ENCODE assay signal across 21 cellular contexts in genomic region chr3:38811822-38812221, GRCh38. TPM values are rescaled to one million over a fixed set of nuclear protein-coding genes. Genes with fewer than 3 reads are reported as not detected.
DNase-seq lines count a peak whose midpoint lies in the region; ATAC-seq, FAIRE-seq and TF ChIP-seq lines count a peak whose summit lies in the region.
"Had no signal": no experiment of that assay in that cellular context is flagged by ENCODE, and none has a peak within 500 bp of the region (broad histone marks: within the 10 kb centered on the region; RNA-seq: fewer than 3 reads in every experiment).

No MANE protein-coding gene starts in this region.

- TF ChIP-seq EP300 in HepG2 (IDR thresholded peaks at IDR 0.05; ENCODE audit: low read depth in 2 of 2, low read length in 2 of 2): no peak
- no peak for TF ChIP-seq EP300 in HepG2 (CRISPR knock-in tag; IDR thresholded peaks at IDR 0.05; ENCODE audit: borderline replicate concordance)

- ATAC-seq in right lobe of liver: peak in 3 of 4 donors; percentile 42 to 44 (median 44)
- no peak for ATAC-seq in HepG2
- ATAC-seq in body of pancreas: peak; percentile 48
- peak in 2 of 4 donors; percentile 58 to 76 for ATAC-seq in pancreas
- ATAC-seq: HCT116 had no signal

- TF ChIP-seq RAD21 in HepG2 (CRISPR knock-in tag; IDR thresholded peaks at IDR 0.05): no peak

- intact Hi-C loops in right lobe of liver (cut with DNase I) (no loop called here), HepG2 (cut with micrococcal nuclease; ENCODE audit: unreplicated experiment) (no loop called here), body of pancreas (cut with DNase I) (no loop called here), pancreas (cut with DNase I) (no loop called here)

- no peak for TF ChIP-seq CTCF in right lobe of liver (IDR thresholded peaks at IDR 0.05)
- TF ChIP-seq CTCF in HepG2 (CRISPR knock-in tag; IDR thresholded peaks at IDR 0.05): no peak
- no peak for TF ChIP-seq CTCF in body of pancreas (IDR thresholded peaks at IDR 0.05)
- TF ChIP-seq CTCF in pancreas (IDR thresholded peaks at IDR 0.05): no peak

- TF ChIP-seq POLR2A in right lobe of liver (IDR thresholded peaks at IDR 0.05): no peak
- no peak for TF ChIP-seq POLR2A in HepG2 (IDR thresholded peaks at IDR 0.05; ENCODE audit: insufficient read depth in 1 of 2, low read depth in 2 of 2, low read length in 2 of 2)
- no peak for TF ChIP-seq POLR2A in body of pancreas (IDR thresholded peaks at IDR 0.05)

- H3K4me3 ChIP-seq in right lobe of liver: no peak overlapping the region
- H3K4me3 ChIP-seq in HepG2 (replicated peaks in 1 of 3; ENCODE audit: insufficient read depth in 1 of 3, low read depth in 2 of 3, low read length in 3 of 3): no peak overlapping the region
- H3K4me3 ChIP-seq in body of pancreas: no peak overlapping the region
- H3K4me3 ChIP-seq in pancreas: no peak overlapping the region
- H3K4me3 ChIP-seq: GM23248 had no signal

- no peak overlapping the region for H3K27ac ChIP-seq in right lobe of liver
- H3K27ac ChIP-seq in HepG2 (ENCODE audit: extremely low read length, insufficient read depth, low read length): no peak overlapping the region
- no peak overlapping the region for H3K27ac ChIP-seq in body of pancreas
- H3K27ac ChIP-seq in pancreas: no peak overlapping the region
- H3K27ac ChIP-seq: GM23248 had no signal

- no peaks in the 10 kb centered on the region for H3K4me1 ChIP-seq in right lobe of liver
- no peaks in the 10 kb centered on the region for H3K4me1 ChIP-seq in HepG2 (ENCODE audit: insufficient read depth, low read length)
- peaks cover 10% of the 10 kb centered on the region for H3K4me1 ChIP-seq in body of pancreas
- H3K4me1 ChIP-seq in pancreas: no peaks in the 10 kb centered on the region

- H3K9me3 ChIP-seq in right lobe of liver (no peaks in the 10 kb centered on the region), HepG2 (ENCODE audit: low read length) (no peaks in the 10 kb centered on the region), body of pancreas (no peaks in the 10 kb centered on the region), pancreas (no peaks in the 10 kb centered on the region)

- DNase-seq in right lobe of liver: peak in 1 of 3 donors; percentile 54
- DNase-seq in HepG2 (ENCODE audit: low spot score): no peak
- peak; percentile 17 to 41 (median 30) for DNase-seq in body of pancreas
- peak in 4 of 6 donors; percentile 26 to 50 (median 44) for DNase-seq in pancreas
- DNase-seq in foreskin melanocyte: no peak
- DNase-seq in anterior cingulate cortex (lab: John Stamatoyannopoulos, UW): no peak
- DNase-seq: C1 segment of cervical spinal cord; CD4-positive, alpha-beta memory T cell; COR-L47; DMS153; DND-41; GM23248; H7 had no signal

- in situ Hi-C loops in HepG2 (cut with HindIII; ENCODE audit: extremely low pct_ligation_motif_present, low pct_unique_long_range_greater_than_20kb): no loop called here

- FAIRE-seq in HepG2 (lab: Jason Lieb, UNC) (no peak), pancreas (lab: Jason Lieb, UNC) (no peak)
- FAIRE-seq: G401.6, GM12892, GM19239, H1 had no signal

- H3K36me3 ChIP-seq in right lobe of liver (no peaks in the 10 kb centered on the region), HepG2 (replicated peaks in 1 of 2; ENCODE audit: control insufficient read depth in 1 of 2, insufficient read depth in 2 of 2, low read length in 2 of 2) (no peaks in the 10 kb centered on the region), body of pancreas (replicated peaks in 1 of 2; ENCODE audit: insufficient read depth in 1 of 2, low read depth in 2 of 2) (no peaks in the 10 kb centered on the region), pancreas (no peaks in the 10 kb centered on the region)

- no peak overlapping the region for H2AFZ ChIP-seq in HepG2 (ENCODE audit: low read length)
- H2AFZ ChIP-seq: GM23248 had no signal

- WGBS in right lobe of liver (ENCODE audit: insufficient coverage, low coverage, low lambda C conversion rate, missing lambda C conversion rate): 0% methylated on average over 1 of the region's 5 CpGs
- WGBS in HepG2 (ENCODE audit: low lambda C conversion rate): 10% methylated on average over 2 of the region's 5 CpGs
- 33 to 48% methylated on average over 5 of the region's 5 CpGs for WGBS in body of pancreas, 2 donors
- 34 to 40% methylated on average over 5 of the region's 5 CpGs for WGBS in pancreas, 2 donors

- CTCF ChIA-PET in HepG2 (lab: Yijun Ruan, JAX; ENCODE audit: low intra/inter-chr PET ratio, low total read pairs): no interaction called here

- no TSS peak for BruUV-seq in HepG2 (replicated peaks; lab: Mats Ljungman, UMichigan)

- no peaks in the 10 kb centered on the region for H3K79me2 ChIP-seq in HepG2 (ENCODE audit: insufficient read depth, low read length)

- peaks cover 0 to 3% of the 10 kb centered on the region in 2 donors for H3K27me3 ChIP-seq in right lobe of liver
- no peaks in the 10 kb centered on the region; a peak in 2 of 5 replicates for H3K27me3 ChIP-seq in HepG2 (ENCODE audit: control insufficient read depth in 1 of 2, insufficient read depth in 2 of 2, low read length in 2 of 2)
- no peaks in the 10 kb centered on the region for H3K27me3 ChIP-seq in body of pancreas
- H3K27me3 ChIP-seq in pancreas: no peaks in the 10 kb centered on the region

- no peak overlapping the region for H3K4me2 ChIP-seq in HepG2 (ENCODE audit: low read depth, low read length)

- no peaks in the 10 kb centered on the region for H4K20me1 ChIP-seq in HepG2 (ENCODE audit: insufficient read depth, low read length)

- POLR2A ChIA-PET in HepG2 (lab: Yijun Ruan, JAX): no interaction called here

- H3K9ac ChIP-seq in HepG2 (ENCODE audit: insufficient read depth, low read depth, low read length): no peak overlapping the region
- H3K9ac ChIP-seq: GM23248 had no signal

TF ChIP-seq in HepG2, 621 proteins besides CTCF, POLR2A, EP300 and RAD21 (continues in another document):
- TF ChIP-seq ZFP36L1 (CRISPR knock-in tag; IDR thresholded peaks at IDR 0.05): no peak
- no peak for TF ChIP-seq U2AF2 (IDR thresholded peaks at IDR 0.05; ENCODE audit: low read depth, low read length)
- no peak for TF ChIP-seq NCOA2 (CRISPR knock-in tag; IDR thresholded peaks at IDR 0.05)
- no peak for TF ChIP-seq SP4 (CRISPR knock-in tag; IDR thresholded peaks at IDR 0.05)
- no peak for TF ChIP-seq ZNF205 (CRISPR knock-in tag; IDR thresholded peaks at IDR 0.05)
- no peak for TF ChIP-seq FOXP4 (CRISPR knock-in tag; IDR thresholded peaks at IDR 0.05)
- TF ChIP-seq CREB1 (IDR thresholded peaks at IDR 0.05): no peak
- TF ChIP-seq CREB1 (CRISPR knock-in tag; IDR thresholded peaks at IDR 0.05): no peak
- TF ChIP-seq ZNF788 (CRISPR knock-in tag; IDR thresholded peaks at IDR 0.05; ENCODE audit: borderline replicate concordance): no peak

RNA-seq across cellular contexts. Expression of gene SCN10A, which starts 4.2 kb away (rescaled TPM):
- not detected for total RNA-seq in right lobe of liver
- total RNA-seq in HepG2 (2016; rRNA removed; fragmentation: Illumina TruSeq; extraction: Trizol): not detected in 2 replicates
- total RNA-seq in HepG2 (2016; cell fraction: cytosol; rRNA removed; fragmentation: Illumina TruSeq; extraction: Trizol; ENCODE audit: low read depth): not detected in 2 replicates
- not detected in 2 replicates for total RNA-seq in HepG2 (2016; cell fraction: insoluble cytoplasmic fraction; rRNA removed; fragmentation: Illumina TruSeq; extraction: Trizol)
- total RNA-seq in HepG2 (2016; cell fraction: membrane; rRNA removed; fragmentation: Illumina TruSeq; extraction: Trizol): not detected in 2 replicates
- not detected in 2 replicates for total RNA-seq in HepG2 (2016; cell fraction: nucleus; rRNA removed; fragmentation: Illumina TruSeq; extraction: Trizol)
- not detected in 2 replicates for polyA plus RNA-seq in HepG2 (2011; rRNA removed)
- not detected in 2 replicates for polyA plus RNA-seq in HepG2 (2011; cell fraction: cytosol; rRNA removed)
- not detected in 2 replicates for polyA plus RNA-seq in HepG2 (2011; cell fraction: nucleus; rRNA removed)
- not detected in 2 replicates for polyA plus RNA-seq in HepG2 (2012)
- not detected in 2 replicates for polyA plus RNA-seq in HepG2 (2016; cell fraction: cytosol; fragmentation: Illumina TruSeq; extraction: Trizol; ENCODE audit: low read depth)
- not detected in 2 replicates for polyA plus RNA-seq in HepG2 (2016; cell fraction: insoluble cytoplasmic fraction; fragmentation: Illumina TruSeq; extraction: Trizol; ENCODE audit: low read depth)
- not detected in 2 replicates for polyA plus RNA-seq in HepG2 (2016; cell fraction: membrane; fragmentation: Illumina TruSeq; extraction: Trizol; ENCODE audit: low read depth)
- polyA plus RNA-seq in HepG2 (2016; cell fraction: nucleus; fragmentation: Illumina TruSeq; extraction: Trizol; ENCODE audit: insufficient read depth, low read depth): not detected in 2 replicates
- not detected in 2 replicates for polyA minus RNA-seq in HepG2 (2011; rRNA and poly(A)+ RNA removed; ENCODE audit: low replicate concordance)
- polyA minus RNA-seq in HepG2 (2011; cell fraction: cytosol; rRNA and poly(A)+ RNA removed): not detected in 2 replicates
- not detected in 2 replicates for polyA minus RNA-seq in HepG2 (2011; cell fraction: nucleus; rRNA and poly(A)+ RNA removed)
- total RNA-seq in body of pancreas: not detected
- not detected for total RNA-seq in pancreas
- polyA plus RNA-seq in pancreas: not detected
- total RNA-seq: A172; A673; CD4-positive, alpha-beta memory T cell; GM23248; H1; H7 had no signal
- polyA plus RNA-seq: BJ; CD4-positive, alpha-beta memory T cell; GM23248; H1 had no signal

Comparison
In these comparisons a context has a peak if more than half of its experiments do, and no peak if none do; other contexts are left out.
1. DNase-seq: peak in body of pancreas (4 of 4) and pancreas (4 of 6); none in HepG2 (single experiment), foreskin melanocyte (single experiment) and anterior cingulate cortex (0 of 58).